14 cellular contexts compared by ENCODE assay signal in the genomic region with DNA sequence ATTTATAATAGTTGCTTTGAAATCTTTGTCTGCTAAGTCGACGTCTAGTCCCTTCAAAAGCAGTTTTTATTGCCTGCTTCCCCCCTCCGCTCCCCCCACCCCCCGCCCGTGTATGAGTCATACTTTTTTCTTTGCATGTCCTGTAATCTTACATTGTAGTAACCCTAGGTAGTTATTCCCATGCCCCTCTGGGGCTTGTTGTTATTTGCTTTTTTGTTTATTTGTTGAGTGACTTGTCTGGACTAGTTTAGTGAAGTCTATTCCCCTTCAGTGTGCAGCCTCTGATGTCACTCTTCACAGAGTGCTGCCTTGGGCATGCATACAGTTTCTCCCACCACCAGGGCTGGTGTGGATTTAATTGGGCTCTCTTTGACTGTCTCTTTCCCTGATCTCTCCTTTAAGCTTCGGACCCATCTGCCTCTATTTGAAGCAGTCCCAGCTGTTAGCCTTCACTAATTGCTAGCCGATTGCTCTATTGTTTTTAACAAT.
A peak's percentile ranks its signal among the peaks of the same experiment; 100 is the strongest.
DNase-seq lines count a peak whose midpoint lies in the region; ATAC-seq, FAIRE-seq and TF ChIP-seq lines count a peak whose summit lies in the region.
"Had no signal": no experiment of that assay in that cellular context is flagged by ENCODE, and none has a peak within 500 bp of the region (broad histone marks: within the 10 kb centered on the region; RNA-seq: fewer than 3 reads in every experiment).

No MANE protein-coding gene starts in this region.

- 26% methylated on average over 2 of the region's 7 CpGs for WGBS in mesenchymal stem cell

- H3K27ac ChIP-seq in GM23338 (ENCODE audit: low read depth): no peak overlapping the region
- no peak overlapping the region for H3K27ac ChIP-seq in astrocyte (ENCODE audit: low read depth, low read length)
- no peak overlapping the region for H3K27ac ChIP-seq in mesenchymal stem cell (ENCODE audit: low read length, poor library complexity, severe bottlenecking)
- no peak overlapping the region for H3K27ac ChIP-seq in coronary artery

- H3K4me3 Mint-ChIP-seq in GM23338 (no peak overlapping the region), astrocyte (ENCODE audit: unreplicated experiment) (no peak overlapping the region)
- H3K4me3 Mint-ChIP-seq in activated CD8-positive, alpha-beta T cell treated with anti-CD3 and anti-CD28 coated beads for 36 hours: no peak overlapping the region
- H3K4me3 Mint-ChIP-seq: activated B cell treated with CpG ODN at 0.5 μM for 24 hours; CD14-positive monocyte; effector memory CD8-positive, alpha-beta T cell had no signal

- in situ Hi-C loops in G401 (cut with HindIII; ENCODE audit: low sequenced_read_pairs): no loop called here

- no peak overlapping the region for H2AK5ac ChIP-seq in mesenchymal stem cell (ENCODE audit: low read length, severe bottlenecking)

- H3K79me2 ChIP-seq in GM23338 (replicated peaks; ENCODE audit: insufficient read depth) (no peaks in the 10 kb centered on the region), astrocyte (ENCODE audit: insufficient read depth, low read length) (no peaks in the 10 kb centered on the region)

- ATAC-seq in GM23338 (peak; percentile 82), HG02840 (IDR thresholded peaks at IDR 0.05; ENCODE audit: low FRiP score, unreplicated experiment) (no peak)
- no peak for ATAC-seq in activated CD8-positive, alpha-beta T cell treated with anti-CD3 and anti-CD28 coated beads for 36 hours
- ATAC-seq: effector memory CD8-positive, alpha-beta T cell had no signal

- no peak for TF ChIP-seq CTCF in GM23338 (conservative IDR thresholded peaks at IDR 0.05; ENCODE audit: low read depth in 2 of 2)
- no peak for TF ChIP-seq CTCF in NB4 (IDR thresholded peaks at IDR 0.05; ENCODE audit: low read depth, low read length)
- no peak for TF ChIP-seq CTCF in astrocyte (IDR thresholded peaks at IDR 0.05; ENCODE audit: insufficient read depth, low read depth, low read length)
- TF ChIP-seq CTCF in coronary artery (IDR thresholded peaks at IDR 0.05): no peak
- TF ChIP-seq CTCF in activated CD8-positive, alpha-beta T cell treated with anti-CD3 and anti-CD28 coated beads for 36 hours (IDR thresholded peaks at IDR 0.05): no peak

- no peak overlapping the region for H2BK12ac ChIP-seq in mesenchymal stem cell (ENCODE audit: low read length in 2 of 2)

- no peak overlapping the region for H3K14ac ChIP-seq in mesenchymal stem cell (ENCODE audit: low read length in 2 of 2)

- no peak overlapping the region for H3K18ac ChIP-seq in mesenchymal stem cell (ENCODE audit: low read depth in 1 of 2, low read length in 2 of 2)

- no peaks in the 10 kb centered on the region for H3K9me2 ChIP-seq in GM23338 (ENCODE audit: insufficient read depth)

- no peaks in the 10 kb centered on the region for H3K36me3 Mint-ChIP-seq in GM23338 (ENCODE audit: low read depth)
- no peaks in the 10 kb centered on the region for H3K36me3 Mint-ChIP-seq in astrocyte (ENCODE audit: low read depth, unreplicated experiment)
- H3K36me3 Mint-ChIP-seq in activated CD8-positive, alpha-beta T cell treated with anti-CD3 and anti-CD28 coated beads for 36 hours (ENCODE audit: low read depth): no peaks in the 10 kb centered on the region
- H3K36me3 Mint-ChIP-seq: CD14-positive monocyte had no signal

- H3K9me3 Mint-ChIP-seq in GM23338 (no peaks in the 10 kb centered on the region), astrocyte (ENCODE audit: unreplicated experiment) (no peaks in the 10 kb centered on the region)
- no peaks in the 10 kb centered on the region for H3K9me3 Mint-ChIP-seq in activated CD8-positive, alpha-beta T cell treated with anti-CD3 and anti-CD28 coated beads for 36 hours
- H3K9me3 Mint-ChIP-seq: activated B cell treated with CpG ODN at 0.5 μM for 24 hours; effector memory CD8-positive, alpha-beta T cell had no signal

- no peak for DNase-seq in GM23338 (ENCODE audit: low spot score)
- peak; percentile 2 for DNase-seq in NB4 (ENCODE audit: low read depth)
- DNase-seq in astrocyte (ENCODE audit: low read depth): no peak
- DNase-seq in mesenchymal stem cell: peak; percentile 63
- no peak for DNase-seq in G401 (ENCODE audit: low spot score)
- no peak for DNase-seq in coronary artery (ENCODE audit: low spot score)
- no peak for DNase-seq in activated CD8-positive, alpha-beta T cell treated with anti-CD3 and anti-CD28 coated beads for 36 hours
- DNase-seq: activated B cell treated with CpG ODN at 0.5 μM for 24 hours; activated T-cell treated with anti-CD3 and anti-CD28 coated beads, Interleukin-2, amount 50 U/mL, for 48 hours; effector memory CD8-positive, alpha-beta T cell; NCI-H2081; stimulated activated CD4-positive, alpha-beta T cell treated with anti-CD3 and anti-CD28 coated beads, Interleukin-4, amount 100 ng/mL, for 24 hours had no signal

- H4K8ac ChIP-seq in mesenchymal stem cell (ENCODE audit: low read length): no peak overlapping the region

- H3K4me2 ChIP-seq in GM23338: no peak overlapping the region
- no peak overlapping the region for H3K4me2 ChIP-seq in astrocyte (ENCODE audit: low read length)
- no peak overlapping the region for H3K4me2 ChIP-seq in mesenchymal stem cell (ENCODE audit: low read length, poor library complexity, severe bottlenecking)

- FAIRE-seq in astrocyte (lab: Jason Lieb, UNC): no peak

- H3K4me1 Mint-ChIP-seq in GM23338: peaks cover 11% of the 10 kb centered on the region
- peaks cover 8% of the 10 kb centered on the region for H3K4me1 Mint-ChIP-seq in astrocyte (ENCODE audit: low read depth, unreplicated experiment)
- no peaks in the 10 kb centered on the region for H3K4me1 Mint-ChIP-seq in activated CD8-positive, alpha-beta T cell treated with anti-CD3 and anti-CD28 coated beads for 36 hours (ENCODE audit: low read depth)
- H3K4me1 Mint-ChIP-seq: activated B cell treated with CpG ODN at 0.5 μM for 24 hours had no signal

- H3K27ac Mint-ChIP-seq in GM23338: no peak overlapping the region
- H3K27ac Mint-ChIP-seq in astrocyte (ENCODE audit: unreplicated experiment): peak overlapping the region; percentile 83
- no peak overlapping the region for H3K27ac Mint-ChIP-seq in activated CD8-positive, alpha-beta T cell treated with anti-CD3 and anti-CD28 coated beads for 36 hours
- H3K27ac Mint-ChIP-seq: activated B cell treated with CpG ODN at 0.5 μM for 24 hours; CD14-positive monocyte; effector memory CD8-positive, alpha-beta T cell had no signal

- H2BK5ac ChIP-seq in mesenchymal stem cell (ENCODE audit: low read depth, low read length, poor library complexity, severe bottlenecking): no peak overlapping the region

- H3F3A ChIP-seq in GM23338 (replicated peaks; ENCODE audit: low read depth): no peaks in the 10 kb centered on the region

- no peaks in the 10 kb centered on the region for H3K36me3 ChIP-seq in GM23338 (ENCODE audit: insufficient read depth)
- H3K36me3 ChIP-seq in astrocyte (ENCODE audit: insufficient read depth, low read length): no peaks in the 10 kb centered on the region
- no peaks in the 10 kb centered on the region for H3K36me3 ChIP-seq in mesenchymal stem cell (ENCODE audit: control insufficient read depth in 1 of 2, insufficient read depth in 2 of 2, low read depth in 1 of 2, low read length in 2 of 2)

- H4K20me1 ChIP-seq in GM23338 (replicated peaks; ENCODE audit: insufficient read depth) (no peaks in the 10 kb centered on the region), astrocyte (ENCODE audit: insufficient read depth, low read length) (no peaks in the 10 kb centered on the region)

- no peak overlapping the region for H3K9ac ChIP-seq in astrocyte (ENCODE audit: low read length)
- H3K9ac ChIP-seq in mesenchymal stem cell (ENCODE audit: low read length): no peak overlapping the region

- H3K79me1 ChIP-seq in mesenchymal stem cell (replicated peaks; ENCODE audit: low read length, poor library complexity, severe bottlenecking): no peaks in the 10 kb centered on the region

- CTCF ChIA-PET in activated CD8-positive, alpha-beta T cell treated with anti-CD3 and anti-CD28 coated beads for 36 hours (lab: Charles Lee): no interaction called here

- POLR2A ChIA-PET in activated CD8-positive, alpha-beta T cell treated with anti-CD3 and anti-CD28 coated beads for 36 hours (lab: Charles Lee): no interaction called here

- H3K4me1 ChIP-seq in GM23338 (ENCODE audit: insufficient read depth) (peaks cover 3% of the 10 kb centered on the region; the same call in 1 of the 2 replicates), astrocyte (ENCODE audit: insufficient read depth, low read length) (no peaks in the 10 kb centered on the region), mesenchymal stem cell (ENCODE audit: control insufficient read depth, insufficient read depth, low read depth, low read length) (no peaks in the 10 kb centered on the region)

- intact Hi-C loops in activated CD8-positive, alpha-beta T cell treated with anti-CD3 and anti-CD28 coated beads for 36 hours (cut with micrococcal nuclease): no loop called here

- H2BK15ac ChIP-seq in mesenchymal stem cell (ENCODE audit: low read depth, poor library complexity, severe bottlenecking): no peak overlapping the region

- peak overlapping the region; percentile 49 for H2BK120ac ChIP-seq in mesenchymal stem cell (ENCODE audit: low read depth, low read length)

- no peak overlapping the region for H3K4ac ChIP-seq in mesenchymal stem cell (ENCODE audit: low read depth in 1 of 2, low read length in 2 of 2)

- H3K27me3 ChIP-seq in GM23338 (ENCODE audit: insufficient read depth) (no peaks in the 10 kb centered on the region), astrocyte (ENCODE audit: insufficient read depth, low read length) (no peaks in the 10 kb centered on the region), mesenchymal stem cell (ENCODE audit: control insufficient read depth in 1 of 2, insufficient read depth in 1 of 2, low read length in 2 of 2) (peaks cover 0 to 9% of the 10 kb centered on the region in 2 experiments)

- H2AFZ ChIP-seq in GM23338 (no peak overlapping the region), astrocyte (ENCODE audit: low read depth, low read length) (peak overlapping the region; percentile 18), mesenchymal stem cell (ENCODE audit: low read depth, low read length) (no peak overlapping the region)

- no peak for TF ChIP-seq POLR2A in NB4 (IDR thresholded peaks at IDR 0.05; ENCODE audit: extremely low read depth, insufficient read length)

- no peak overlapping the region for H3K23ac ChIP-seq in mesenchymal stem cell (ENCODE audit: low read length in 2 of 2)

- H4K91ac ChIP-seq in mesenchymal stem cell (ENCODE audit: low read length): no peak overlapping the region

- H3K27me3 Mint-ChIP-seq in GM23338 (ENCODE audit: insufficient read depth, low read depth, poor library complexity) (peaks cover 3% of the 10 kb centered on the region), astrocyte (ENCODE audit: low read depth, unreplicated experiment) (no peaks in the 10 kb centered on the region)
- H3K27me3 Mint-ChIP-seq in activated CD8-positive, alpha-beta T cell treated with anti-CD3 and anti-CD28 coated beads for 36 hours: no peaks in the 10 kb centered on the region
- H3K27me3 Mint-ChIP-seq: activated B cell treated with CpG ODN at 0.5 μM for 24 hours; effector memory CD8-positive, alpha-beta T cell had no signal

- no peak overlapping the region for H3K4me3 ChIP-seq in GM23338
- no peak overlapping the region for H3K4me3 ChIP-seq in NB4 (ENCODE audit: low read depth, low read length)
- H3K4me3 ChIP-seq in astrocyte (ENCODE audit: insufficient read depth, low read depth, low read length): no peak overlapping the region
- no peak overlapping the region for H3K4me3 ChIP-seq in mesenchymal stem cell (ENCODE audit: insufficient read depth in 1 of 2, low read depth in 1 of 2, low read length in 2 of 2)
- H3K4me3 ChIP-seq in coronary artery: no peak overlapping the region

- H3K9me3 ChIP-seq in astrocyte (ENCODE audit: insufficient read depth, low read depth, low read length) (no peaks in the 10 kb centered on the region), mesenchymal stem cell (ENCODE audit: control insufficient read depth, low read length) (no peaks in the 10 kb centered on the region)

Comparison
In these comparisons a context has a peak if more than half of its experiments do, and no peak if none do; other contexts are left out.
1. DNase-seq: peak in NB4 (single experiment) and mesenchymal stem cell (single experiment); none in GM23338 (single experiment), astrocyte (single experiment), G401 (single experiment), coronary artery (single experiment) and activated CD8-positive, alpha-beta T cell treated with anti-CD3 and anti-CD28 coated beads for 36 hours (single experiment).